Comparison of ENCODE assay signal across 8 cellular contexts in genomic region chr12:388547-389137, GRCh38. TPM values are rescaled to one million over a fixed set of nuclear protein-coding genes. Genes with fewer than 3 reads are reported as not detected.
DNase-seq lines count a peak whose midpoint lies in the region; ATAC-seq and TF ChIP-seq lines count a peak whose summit lies in the region.

No MANE protein-coding gene starts in this region.

- TF ChIP-seq CTCF in activated B cell treated with CpG ODN at 0.5 μM for 24 hours (IDR thresholded peaks at IDR 0.05) (no peak), natural killer cell (IDR thresholded peaks at IDR 0.05) (no peak), thyroid gland (IDR thresholded peaks at IDR 0.05) (no peak)

- H3K27ac ChIP-seq in epithelial cell of prostate = peak overlapping the region; percentile 90
- peak overlapping the region; percentile 92 to 97 (median 94) for H3K27ac ChIP-seq in thyroid gland

- ATAC-seq in HG03108 (IDR thresholded peaks at IDR 0.05; ENCODE audit: unreplicated experiment) (peak; percentile 16), activated B cell treated with CpG ODN at 0.5 μM for 24 hours (ENCODE audit: low read depth) (peak; percentile 41), natural killer cell (peak; percentile 54 to 75 (median 65))

- intact Hi-C loops in activated B cell treated with CpG ODN at 0.5 μM for 24 hours (cut with micrococcal nuclease) = loop anchor here (1.0 to 5.0 kb wide), 6 partner anchors 13 to 1408 kb away; partner anchors contain the start of genes CCDC77, ERC1, RAD52 and WNK1
- intact Hi-C loops in natural killer cell (cut with micrococcal nuclease) = loop anchor here (1.0 kb wide), 1 partner anchor 13 kb away; the partner anchor contains the start of gene CCDC77
- intact Hi-C loops in thyroid gland (cut with DNase I) = no loop called here

- H3K27ac Mint-ChIP-seq in activated B cell treated with CpG ODN at 0.5 μM for 24 hours = peak overlapping the region; percentile 97
- H3K27ac Mint-ChIP-seq in natural killer cell = peak overlapping the region; percentile 99

- H3K9me3 ChIP-seq in thyroid gland = no peaks in the 10 kb centered on the region

- H3K27me3 ChIP-seq in thyroid gland = no peaks in the 10 kb centered on the region

- H3K4me3 Mint-ChIP-seq in activated B cell treated with CpG ODN at 0.5 μM for 24 hours = peak overlapping the region; percentile 95
- peak overlapping the region; percentile 98 for H3K4me3 Mint-ChIP-seq in natural killer cell

- H3K9me3 Mint-ChIP-seq in activated B cell treated with CpG ODN at 0.5 μM for 24 hours (peaks cover 2% of the 10 kb centered on the region), natural killer cell (peaks cover 0 to 2% of the 10 kb centered on the region in 2 donors)

- CTCF ChIA-PET in activated B cell treated with CpG ODN at 0.5 μM for 24 hours (lab: Charles Lee) = interaction anchor here (1.9 kb wide), 1 partner anchor 12 kb away, joined by 8 read pairs; the partner anchor contains the start of gene CCDC77

- H3K27me3 Mint-ChIP-seq in activated B cell treated with CpG ODN at 0.5 μM for 24 hours = no peaks in the 10 kb centered on the region
- H3K27me3 Mint-ChIP-seq in natural killer cell (ENCODE audit: low read depth in 2 of 2) = no peaks in the 10 kb centered on the region

- H3K36me3 Mint-ChIP-seq in activated B cell treated with CpG ODN at 0.5 μM for 24 hours (ENCODE audit: low read depth) (peaks cover 40% of the 10 kb centered on the region), natural killer cell (no peaks in the 10 kb centered on the region)

- peak overlapping the region; percentile 30 to 84 (median 82) for H3K4me3 ChIP-seq in thyroid gland (replicated peaks in 1 of 3)

- H3K4me1 Mint-ChIP-seq in activated B cell treated with CpG ODN at 0.5 μM for 24 hours = peaks cover 48% of the 10 kb centered on the region
- H3K4me1 Mint-ChIP-seq in natural killer cell = peaks cover 45 to 50% of the 10 kb centered on the region in 2 donors

- H3K36me3 ChIP-seq in thyroid gland = peaks cover 8 to 9% of the 10 kb centered on the region in 2 donors

- no peak for TF ChIP-seq POLR2A in thyroid gland (IDR thresholded peaks at IDR 0.05)

- H3K4me1 ChIP-seq in thyroid gland = peaks cover 18 to 28% of the 10 kb centered on the region in 2 donors

- POLR2A ChIA-PET in activated B cell treated with CpG ODN at 0.5 μM for 24 hours (lab: Charles Lee) = interaction anchor here (0.6 to 3.4 kb wide), 10 partner anchors 12 to 1279 kb away, joined by 3 to 95 read pairs (median 6); partner anchors contain the start of genes CCDC77 and ERC1

- WGBS in thyroid gland, 2 donors = 0% methylated on average over 19 to 21 of the region's 35 CpGs

- DNase-seq in activated CD4-positive, CD25-positive, alpha-beta regulatory T cell treated with anti-CD3 and anti-CD28 coated beads, Interleukin-2, amount 50 U/mL, for 16 hours (ENCODE audit: low read depth, low spot score) = peak; percentile 23
- DNase-seq in activated CD4-positive, CD25-positive, alpha-beta regulatory T cell (lab: John Stamatoyannopoulos, UW) = no peak
- no peak for DNase-seq in activated B cell treated with CpG ODN at 0.5 μM for 24 hours
- no peak for DNase-seq in epithelial cell of prostate (ENCODE audit: low read depth, low spot score)
- peak; percentile 56 for DNase-seq in natural killer cell
- peak in 1 of 2 donors; percentile 14 for DNase-seq in thyroid gland
- no peak for DNase-seq in NCI-H2227 treated with DMSO at 0.1 percent for 48 hours (lab: John Stamatoyannopoulos, UW)

RNA-seq across cellular contexts. Expression of gene KDM5A, which starts 0.5 kb away (rescaled TPM):
- 113 and 135 TPM in 2 replicates for total RNA-seq in activated B cell treated with CpG ODN at 0.5 μM for 24 hours
- total RNA-seq in natural killer cell = 100 to 1,000 TPM; 175 to 194 (median 184) TPM
- total RNA-seq in thyroid gland = 10 to 100 TPM; 52.1 to 72.3 (median 66.2) TPM

RNA-seq across cellular contexts. Expression of gene CCDC77, which starts 12.8 kb away (rescaled TPM):
- 11.0 and 11.2 TPM in 2 replicates for total RNA-seq in activated B cell treated with CpG ODN at 0.5 μM for 24 hours
- 10 to 100 TPM; 10.9 to 18.5 (median 15.1) TPM for total RNA-seq in natural killer cell
- 10 to 100 TPM; 10.2 to 20.3 (median 12.3) TPM for total RNA-seq in thyroid gland

Comparison
In these comparisons a context has a peak if more than half of its experiments do, and no peak if none do; other contexts are left out.
1. DNase-seq: peak in activated CD4-positive, CD25-positive, alpha-beta regulatory T cell treated with anti-CD3 and anti-CD28 coated beads, Interleukin-2, amount 50 U/mL, for 16 hours (single experiment) and natural killer cell (single experiment); none in activated CD4-positive, CD25-positive, alpha-beta regulatory T cell (0 of 4), activated B cell treated with CpG ODN at 0.5 μM for 24 hours (single experiment), epithelial cell of prostate (single experiment) and NCI-H2227 treated with DMSO at 0.1 percent for 48 hours (single experiment).
2. Peak in every context shown above with its lines, with median percentiles within 50 percentile points of each other: ATAC-seq.